ENCODE assay signal across 16 cellular contexts in the genomic region with DNA sequence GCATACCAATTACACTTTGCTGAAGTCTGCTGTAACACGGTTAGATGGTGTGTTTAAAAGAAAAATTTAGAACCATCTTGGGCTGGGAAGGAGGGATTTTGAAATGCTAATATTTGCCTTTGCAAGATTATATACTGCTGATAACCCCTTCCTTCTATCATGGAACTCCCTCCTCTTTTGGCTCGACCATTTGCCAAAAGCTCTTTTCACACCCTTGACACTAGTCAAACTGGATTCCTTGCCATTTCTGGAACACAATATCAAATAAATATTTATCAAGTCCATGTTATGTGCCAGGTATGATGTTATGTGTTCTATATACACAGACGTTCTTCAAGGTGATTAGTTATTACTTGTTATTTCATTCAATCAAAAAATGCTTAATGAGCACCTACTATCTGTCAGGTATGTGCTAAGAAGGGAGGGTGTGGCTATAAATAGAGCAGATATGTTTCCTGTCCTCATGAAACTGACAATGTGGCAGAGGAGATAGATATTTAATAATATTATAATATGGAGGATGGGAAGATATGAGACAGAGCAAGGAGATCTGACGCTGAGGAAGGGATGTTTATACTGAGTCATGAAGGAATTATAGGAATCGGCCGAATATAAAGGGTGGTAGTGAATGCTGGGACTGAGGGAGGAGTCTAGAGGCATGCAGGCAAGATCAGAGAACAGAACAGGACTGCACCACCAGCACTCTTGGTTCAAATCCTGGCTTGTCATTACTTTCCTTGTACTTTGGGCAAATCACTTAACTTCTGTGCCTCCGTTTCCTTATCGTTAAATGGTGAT. TPM values are rescaled to one million over a fixed set of nuclear protein-coding genes. Genes with fewer than 3 reads are reported as not detected.
"Had no signal": no experiment of that assay in that cellular context is flagged by ENCODE, and none has a peak within 500 bp of the region (broad histone marks: within the 10 kb centered on the region; RNA-seq: fewer than 3 reads in every experiment).

No MANE protein-coding gene starts in this region.

- DNase-seq: activated CD4-positive, alpha-beta memory T cell treated with anti-CD3 and anti-CD28 coated beads for 36 hours; activated CD4-positive, CD25-positive, alpha-beta regulatory T cell treated with anti-CD3 and anti-CD28 coated beads, Interleukin-2, amount 50 U/mL, for 72 hours; activated gamma-delta T cell; activated T-cell treated with anti-CD3 and anti-CD28 coated beads, Interleukin-2, amount 50 U/mL, for 4 hours; amygdala; dorsolateral prefrontal cortex; naive thymus-derived CD4-positive, alpha-beta T cell; posterior cingulate gyrus; small intestine; tibial artery; uterus had no signal

- H3K27me3 ChIP-seq: dorsolateral prefrontal cortex, hepatocyte, right atrium auricular region, tibial artery, uterus had no signal

- FAIRE-seq: endometrium, small intestine had no signal

- H3K4me2 ChIP-seq: hepatocyte had no signal

- ATAC-seq: activated T-cell treated with anti-CD3 and anti-CD28 coated beads, Interleukin-2, amount 50 U/mL, for 4 hours; naive thymus-derived CD4-positive, alpha-beta T cell had no signal

- H3K36me3 ChIP-seq: right atrium auricular region, tibial artery, uterus had no signal

- H3K4me3 ChIP-seq: dorsolateral prefrontal cortex, hepatocyte, right atrium auricular region, tibial artery, uterus had no signal

- H3K27ac ChIP-seq: dorsolateral prefrontal cortex, hepatocyte, right atrium auricular region, tibial artery, uterus had no signal

- H2AFZ ChIP-seq: hepatocyte had no signal

- H3K4me1 ChIP-seq: tibial artery, uterus had no signal

- H3K9me3 ChIP-seq: right atrium auricular region, tibial artery, uterus had no signal

- H3K79me2 ChIP-seq: hepatocyte had no signal

RNA-seq across cellular contexts. Expression of a gene that starts 56.9 kb away (rescaled TPM):
- total RNA-seq: activated CD4-positive, alpha-beta memory T cell treated with anti-CD3 and anti-CD28 coated beads for 36 hours; activated T-cell treated with anti-CD3 and anti-CD28 coated beads, Interleukin-2, amount 50 U/mL, for 4 hours; hepatocyte; lung microvascular endothelial cell; mononuclear cell; naive thymus-derived CD4-positive, alpha-beta T cell; uterus had no signal
- polyA plus RNA-seq: hepatocyte; naive thymus-derived CD4-positive, alpha-beta T cell; small intestine had no signal
